Comparison of ENCODE assay signal across 9 cellular contexts in the genomic region with DNA sequence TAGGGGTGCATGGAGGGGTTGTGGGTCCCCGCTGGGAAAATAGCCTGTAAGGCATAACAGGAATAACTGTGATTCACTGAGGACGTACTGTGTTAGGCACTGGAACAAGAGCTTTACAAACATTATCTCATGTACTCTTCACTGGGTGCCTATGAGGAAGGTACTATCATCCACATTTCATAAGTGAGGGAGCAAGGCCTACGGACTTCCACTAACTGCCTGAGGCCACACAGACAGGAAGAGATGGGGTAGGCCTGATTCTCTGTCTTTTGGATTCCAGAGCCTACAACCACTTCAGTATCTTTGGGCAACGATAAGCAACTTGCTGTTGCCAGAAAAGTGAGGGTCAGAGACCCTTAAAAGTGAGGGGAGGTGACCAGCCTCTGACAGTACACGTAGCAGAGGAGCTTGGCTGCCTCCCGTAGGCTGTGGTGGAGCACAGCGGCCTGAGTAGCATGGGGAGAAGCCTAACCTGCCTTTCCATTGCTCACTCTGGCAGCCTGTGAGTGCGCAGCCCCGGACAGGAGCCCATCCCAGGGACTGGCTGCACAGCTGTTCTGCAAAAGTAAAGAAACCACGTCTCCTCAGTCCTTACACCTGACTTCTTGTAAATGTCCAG. TPM values are rescaled to one million over a fixed set of nuclear protein-coding genes. Genes with fewer than 3 reads are reported as not detected.
A peak's percentile ranks its signal among the peaks of the same experiment; 100 is the strongest.
DNase-seq lines count a peak whose midpoint lies in the region; ATAC-seq, FAIRE-seq and TF ChIP-seq lines count a peak whose summit lies in the region.
"Had no signal": no experiment of that assay in that cellular context is flagged by ENCODE, and none has a peak within 500 bp of the region (broad histone marks: within the 10 kb centered on the region; RNA-seq: fewer than 3 reads in every experiment).

No MANE protein-coding gene starts in this region.

- no peak overlapping the region for H3K27ac ChIP-seq in AG04450 (ENCODE audit: low read depth, low read length)
- no peak overlapping the region for H3K27ac ChIP-seq in RWPE1
- H3K27ac ChIP-seq in testis = no peak overlapping the region

- ATAC-seq in left cardiac atrium = peak; percentile 69 to 75

- H3K36me3 ChIP-seq in testis (ENCODE audit: low read depth, missing control alignments) = no peaks in the 10 kb centered on the region

- in situ Hi-C loops in GM13977 (cut with MboI; ENCODE audit: low pct_unique_long_range_greater_than_20kb, low sequenced_read_pairs, unreplicated experiment) = no loop called here

- 81 to 83% methylated on average over 9 to 10 of the region's 10 CpGs for WGBS in testis, 2 donors

- FAIRE-seq in GM19239 (lab: Jason Lieb, UNC) = no peak

- H3K9me3 ChIP-seq in AG04450 (ENCODE audit: control insufficient read depth, insufficient read depth, low read length) = no peaks in the 10 kb centered on the region
- H3K9me3 ChIP-seq in testis = no peaks in the 10 kb centered on the region

- no peak for TF ChIP-seq POLR2A in testis (IDR thresholded peaks at IDR 0.05)

- intact Hi-C loops in left cardiac atrium (cut with DNase I) (loop anchor here in 1 of 2 donors (10.0 kb wide), 2 partner anchors 228 to 688 kb away; partner anchors contain the start of gene DLL1), testis (cut with DNase I; ENCODE audit: low total_unique reads) (loop anchor here (10.0 kb wide), 1 partner anchor 698 kb away; no protein-coding TSS in a partner anchor)

- no peaks in the 10 kb centered on the region for H3K4me1 ChIP-seq in testis

- POLR2A ChIA-PET in AG04450 (lab: Yijun Ruan, JAX) = no interaction called here
- POLR2A ChIA-PET in RWPE1 (lab: Yijun Ruan, JAX; ENCODE audit: low non-redundant PET) = no interaction called here

- DNase-seq in AG04450 (ENCODE audit: low read depth, low spot score) = no peak
- no peak for DNase-seq in GM13977 (ENCODE audit: low spot score)
- no peak for DNase-seq in RWPE1 (ENCODE audit: low spot score)
- DNase-seq in left cardiac atrium = peak; percentile 28
- DNase-seq in activated naive CD4-positive, alpha-beta T cell treated with Interleukin-2 at 50 U/mL for 16 hours = no peak
- no peak for DNase-seq in AG08395 (ENCODE audit: low spot score)
- DNase-seq in testis = no peak
- DNase-seq in GM19239 (ENCODE audit: insufficient read length, low spot score) = no peak
- DNase-seq: RPMI8226 had no signal

- CTCF ChIA-PET in AG04450 (lab: Charles Lee) (interaction anchor here (0.8 to 3.2 kb wide), 3 partner anchors 158 to 732 kb away, joined by 3 to 17 read pairs (median 10); no protein-coding TSS in a partner anchor), RWPE1 (lab: Yijun Ruan, JAX) (no interaction called here)

- H3K27me3 ChIP-seq in AG04450 (ENCODE audit: control insufficient read depth, insufficient read depth, low read length) (no peaks in the 10 kb centered on the region), testis (no peaks in the 10 kb centered on the region)

- TF ChIP-seq CTCF in AG04450 (IDR thresholded peaks at IDR 0.05; ENCODE audit: low read depth, low read length) = peak; percentile 30; the same call in 1 of the 2 replicates
- TF ChIP-seq CTCF in GM13977 (IDR thresholded peaks at IDR 0.05; ENCODE audit: extremely low read depth, insufficient read depth, missing control alignments) = peak; percentile 52
- TF ChIP-seq CTCF in RWPE1 (conservative IDR thresholded peaks at IDR 0.05; ENCODE audit: low read depth) = 0 out of 2 replicates have a peak, but pooled peaks have one; percentile 15
- no peak for TF ChIP-seq CTCF in testis (IDR thresholded peaks at IDR 0.05)

- H3K4me3 ChIP-seq in AG04450 (ENCODE audit: low read depth, low read length) (no peak overlapping the region), testis (no peak overlapping the region)

RNA-seq across cellular contexts. Expression of gene PSMB1, which starts 30.4 kb away (rescaled TPM):
- polyA plus RNA-seq in AG04450 (2011; rRNA removed) = 438 and 491 TPM in 2 replicates
- polyA minus RNA-seq in AG04450 (2011; rRNA and poly(A)+ RNA removed) = 123 and 136 TPM in 2 replicates
- 100 to 1,000 TPM; 125 to 140 TPM for total RNA-seq in left cardiac atrium
- total RNA-seq in testis = 100 to 1,000 TPM; 170 to 181 TPM
- polyA plus RNA-seq in testis (ENCODE audit: insufficient read depth, low read depth, low replicate concordance) = 208 TPM

RNA-seq across cellular contexts. Expression of gene TBP, which starts 31.5 kb away (rescaled TPM):
- polyA plus RNA-seq in AG04450 (2011; rRNA removed) = 12.4 and 14.3 TPM in 2 replicates
- 19.7 and 24.5 TPM in 2 replicates for polyA minus RNA-seq in AG04450 (2011; rRNA and poly(A)+ RNA removed)
- total RNA-seq in left cardiac atrium = 1 to 10 TPM; 8.8 to 9.7 TPM
- 10 to 100 TPM; 44.4 to 50.2 TPM for total RNA-seq in testis
- polyA plus RNA-seq in testis (ENCODE audit: insufficient read depth, low read depth, low replicate concordance) = 101 TPM

Comparison
In these comparisons a context has a peak if more than half of its experiments do, and no peak if none do; other contexts are left out.
1. CTCF ChIP-seq: peak in AG04450 (single experiment), GM13977 (single experiment) and RWPE1 (single experiment); none in testis (0 of 3).
2. RNA of gene TBP, which starts 31.5 kb away (total RNA-seq): 44.4 to 50.2 TPM in testis; 8.8 to 9.7 TPM in left cardiac atrium; every median in the first group is over 4 times any median in the second.